ENCODE assay signal across 10 cellular contexts in genomic region chr2:135839713-135840112, GRCh38. TPM values are rescaled to one million over a fixed set of nuclear protein-coding genes. Genes with fewer than 3 reads are reported as not detected.
DNase-seq lines count a peak whose midpoint lies in the region; ATAC-seq and TF ChIP-seq lines count a peak whose summit lies in the region.
"Had no signal": no experiment of that assay in that cellular context is flagged by ENCODE, and none has a peak within 500 bp of the region (broad histone marks: within the 10 kb centered on the region; RNA-seq: fewer than 3 reads in every experiment).

No MANE protein-coding gene starts in this region.

- H3K9ac ChIP-seq in skeletal muscle satellite cell (ENCODE audit: low read depth, low read length): no peak overlapping the region

- no peak for TF ChIP-seq CTCF in spleen (IDR thresholded peaks at IDR 0.05 in 8 of 11, conservative IDR thresholded peaks at IDR 0.05 in 3 of 11)

- no peaks in the 10 kb centered on the region for H3K27me3 Mint-ChIP-seq in activated T-helper 17 cell treated with anti-CD3 and anti-CD28 coated beads, Interleukin-2, amount 50 U/mL, for 72 hours

- peaks cover 66% of the 10 kb centered on the region for H3K36me3 Mint-ChIP-seq in activated T-helper 17 cell treated with anti-CD3 and anti-CD28 coated beads, Interleukin-2, amount 50 U/mL, for 72 hours (ENCODE audit: low read depth)

- peak overlapping the region; percentile 7 for H3K27ac Mint-ChIP-seq in activated T-helper 17 cell treated with anti-CD3 and anti-CD28 coated beads, Interleukin-2, amount 50 U/mL, for 72 hours

- H3K9me3 ChIP-seq in skeletal muscle satellite cell (replicated peaks; ENCODE audit: low read length) (no peaks in the 10 kb centered on the region), spleen (no peaks in the 10 kb centered on the region)
- H3K9me3 ChIP-seq: HAP-1 had no signal

- DNase-seq in H4 (ENCODE audit: low spot score) (peak; percentile 14), Right ventricle myocardium superior (no peak), activated gamma-delta T cell treated with Interleukin-2 at 50 U/mL for 16 hours (no peak), spleen (no peak), DMS53 treated with DMSO at 0.1 percent for 48 hours (lab: John Stamatoyannopoulos, UW; ENCODE audit: unreplicated experiment) (no peak)
- DNase-seq in stimulated activated CD4-positive, alpha-beta T cell treated with anti-CD3 and anti-CD28 coated beads, Interleukin-4, amount 100 ng/mL, for 4 hours: no peak
- DNase-seq: NCI-H2029 had no signal

- H3K4me3 Mint-ChIP-seq in activated T-helper 17 cell treated with anti-CD3 and anti-CD28 coated beads, Interleukin-2, amount 50 U/mL, for 72 hours: no peak overlapping the region

- no peak for TF ChIP-seq POLR2A in spleen (IDR thresholded peaks at IDR 0.05)

- intact Hi-C loops in Right ventricle myocardium superior (cut with DNase I): no loop called here
- intact Hi-C loops in spleen (cut with DNase I; ENCODE audit: low total_unique reads): no loop called here

- H3K36me3 ChIP-seq in skeletal muscle satellite cell (ENCODE audit: insufficient read depth, low read length): peaks cover 8% of the 10 kb centered on the region
- H3K36me3 ChIP-seq in spleen: peaks cover 0 to 49% (median 13%) of the 10 kb centered on the region in 6 donors

- peaks cover 19% of the 10 kb centered on the region for H3K4me1 ChIP-seq in skeletal muscle satellite cell (ENCODE audit: control insufficient read depth, insufficient read depth, low read length)
- H3K4me1 ChIP-seq in spleen: peaks cover 0 to 18% (median 9%) of the 10 kb centered on the region in 6 donors

- H3K4me2 ChIP-seq in skeletal muscle satellite cell (ENCODE audit: low read length): peak overlapping the region; percentile 1

- H3K4me3 ChIP-seq in skeletal muscle satellite cell (ENCODE audit: low read length) (no peak overlapping the region), spleen (no peak overlapping the region)
- H3K4me3 ChIP-seq: HAP-1 had no signal

- H3K27ac ChIP-seq in spleen: peak overlapping the region in 2 of 8 donors; percentile 5 to 14

- WGBS in spleen, 5 donors: 46 to 57% (median 53%) methylated on average over 2 of the region's 2 CpGs

- H3K27me3 ChIP-seq in skeletal muscle satellite cell (ENCODE audit: control insufficient read depth, insufficient read depth, low read length) (no peaks in the 10 kb centered on the region), spleen (replicated peaks in 1 of 7) (no peaks in the 10 kb centered on the region)

- no peak for ATAC-seq in activated T-helper 17 cell treated with anti-CD3 and anti-CD28 coated beads, Interleukin-2, amount 50 U/mL, for 72 hours (replicated peaks)
- peak; percentile 79 for ATAC-seq in Right ventricle myocardium superior (ENCODE audit: poor library complexity)

- peaks cover 5% of the 10 kb centered on the region for H3K4me1 Mint-ChIP-seq in activated T-helper 17 cell treated with anti-CD3 and anti-CD28 coated beads, Interleukin-2, amount 50 U/mL, for 72 hours

- H3K9me3 Mint-ChIP-seq in activated T-helper 17 cell treated with anti-CD3 and anti-CD28 coated beads, Interleukin-2, amount 50 U/mL, for 72 hours: no peaks in the 10 kb centered on the region

RNA-seq across cellular contexts. Expression of gene LCT, which starts 2.7 kb away (rescaled TPM):
- total RNA-seq in H4 (2014; rRNA removed; shearing (Covaris generic)): 0.14 and 0.66 TPM in 2 replicates
- total RNA-seq in activated T-helper 17 cell treated with anti-CD3 and anti-CD28 coated beads, Interleukin-2, amount 50 U/mL, for 72 hours: 1 to 10 TPM in 1 of 2 donors, under 1 TPM in 1; 0.45 to 1.0 TPM
- total RNA-seq in Right ventricle myocardium superior: not detected
- not detected in 2 replicates for total RNA-seq in skeletal muscle satellite cell (2012; rRNA removed)
- total RNA-seq in spleen: under 1 TPM in 5 of 7 donors, not detected in 2; 0.06 to 0.19 (median 0.07) TPM
- under 1 TPM in 2 of 3 donors, not detected in 1; 0.02 to 0.03 TPM for polyA plus RNA-seq in spleen

RNA-seq across cellular contexts. Expression of gene MCM6, which starts 36.5 kb away (rescaled TPM):
- total RNA-seq in H4 (2014; rRNA removed; shearing (Covaris generic)): 23.6 and 31.1 TPM in 2 replicates
- 100 to 1,000 TPM; 163 to 245 TPM for total RNA-seq in activated T-helper 17 cell treated with anti-CD3 and anti-CD28 coated beads, Interleukin-2, amount 50 U/mL, for 72 hours
- total RNA-seq in Right ventricle myocardium superior: 4.0 TPM
- total RNA-seq in skeletal muscle satellite cell (2012; rRNA removed): 15.2 and 18.1 TPM in 2 replicates
- total RNA-seq in spleen: 10 to 100 TPM; 10.4 to 17.9 (median 13.1) TPM
- polyA plus RNA-seq in spleen: 10 to 100 TPM in 2 of 3 donors, 1 to 10 TPM in 1; 4.9 to 12.6 (median 10.2) TPM
